ENCODE assay signal across 14 cellular contexts in the genomic region with DNA sequence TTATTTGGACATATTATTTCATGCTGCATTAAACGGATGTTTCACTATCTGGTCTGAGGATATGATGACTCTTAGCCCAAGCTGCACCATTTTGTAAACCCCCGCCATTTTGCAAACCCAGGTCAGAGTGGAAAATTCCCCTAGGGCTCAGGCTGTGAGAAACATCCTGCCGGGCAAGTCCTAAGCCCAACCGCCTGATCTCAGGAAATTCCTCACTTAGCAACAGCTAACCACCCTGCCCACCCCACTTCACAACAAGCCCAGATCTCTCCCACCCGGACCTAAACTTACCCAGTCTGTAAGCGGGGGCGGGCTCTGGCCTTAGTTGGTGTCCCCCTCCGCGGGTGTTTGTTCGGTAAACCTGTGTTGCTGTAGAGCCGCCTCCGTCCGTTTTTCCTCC.
"Had no signal": no experiment of that assay in that cellular context is flagged by ENCODE, and none has a peak within 500 bp of the region (broad histone marks: within the 10 kb centered on the region; RNA-seq: fewer than 3 reads in every experiment).

No MANE protein-coding gene starts in this region.

- DNase-seq: activated CD4-positive, alpha-beta T cell treated with anti-CD3 and anti-CD28 coated beads for 4 hours; activated CD8-positive, alpha-beta T cell treated with anti-CD3 and anti-CD28 coated beads for 36 hours; activated effector memory CD4-positive, alpha-beta T cell treated with Interleukin-2 at 50 U/mL for 16 hours; activated T-cell treated with anti-CD3 and anti-CD28 coated beads, Interleukin-2, amount 50 U/mL, for 4 hours; effector CD8-positive, alpha-beta T cell; foreskin melanocyte; naive thymus-derived CD8-positive, alpha-beta T cell; nucleus accumbens; stimulated activated CD4-positive, alpha-beta T cell treated with anti-CD3 and anti-CD28 coated beads, Interleukin-2, amount 100 ng/mL, for 48 hours; T-helper 17 cell; thyroid gland; uterus had no signal

- H3K27ac ChIP-seq: left lung, thyroid gland, uterus had no signal

- H3K4me3 ChIP-seq: left lung, thyroid gland, uterus had no signal

- ATAC-seq: activated CD8-positive, alpha-beta T cell treated with anti-CD3 and anti-CD28 coated beads for 36 hours; activated T-cell treated with anti-CD3 and anti-CD28 coated beads, Interleukin-2, amount 50 U/mL, for 4 hours; left lung; naive thymus-derived CD8-positive, alpha-beta T cell; stimulated activated memory B cell treated with anti-CD40 and anti-IgM and Interleukin-4, amounts not matched to agents 10 μg/mL and 1 μg/mL and 100 μg/mL, for 72 hours; T-helper 17 cell had no signal

- H3K36me3 ChIP-seq: left lung, thyroid gland, uterus had no signal

- H3K27me3 ChIP-seq: left lung, thyroid gland, uterus had no signal

- H3K9me3 ChIP-seq: left lung, thyroid gland had no signal

- H3K4me1 ChIP-seq: left lung, thyroid gland, uterus had no signal
